In genomic region chr3:72048873-72049272, GRCh38 we compare ENCODE assay signal across 7 cellular contexts.
"Had no signal": no experiment of that assay in that cellular context is flagged by ENCODE, and none has a peak within 500 bp of the region (broad histone marks: within the 10 kb centered on the region; RNA-seq: fewer than 3 reads in every experiment).

No MANE protein-coding gene starts in this region.

- H3K4me3 Mint-ChIP-seq: HFFc6, IgD-negative memory B cell had no signal

- ATAC-seq: HCT116 had no signal

- H3K4me1 Mint-ChIP-seq: IgD-negative memory B cell had no signal

- H3K36me3 Mint-ChIP-seq: IgD-negative memory B cell had no signal

- H3K27ac Mint-ChIP-seq: HFFc6, IgD-negative memory B cell had no signal

- DNase-seq: GM23248, GOT3, H7, HFFc6, KBM-7 had no signal

- H3K9me3 Mint-ChIP-seq: HFFc6, IgD-negative memory B cell had no signal
